ENCODE assay signal across 1 cellular context in the genomic region with DNA sequence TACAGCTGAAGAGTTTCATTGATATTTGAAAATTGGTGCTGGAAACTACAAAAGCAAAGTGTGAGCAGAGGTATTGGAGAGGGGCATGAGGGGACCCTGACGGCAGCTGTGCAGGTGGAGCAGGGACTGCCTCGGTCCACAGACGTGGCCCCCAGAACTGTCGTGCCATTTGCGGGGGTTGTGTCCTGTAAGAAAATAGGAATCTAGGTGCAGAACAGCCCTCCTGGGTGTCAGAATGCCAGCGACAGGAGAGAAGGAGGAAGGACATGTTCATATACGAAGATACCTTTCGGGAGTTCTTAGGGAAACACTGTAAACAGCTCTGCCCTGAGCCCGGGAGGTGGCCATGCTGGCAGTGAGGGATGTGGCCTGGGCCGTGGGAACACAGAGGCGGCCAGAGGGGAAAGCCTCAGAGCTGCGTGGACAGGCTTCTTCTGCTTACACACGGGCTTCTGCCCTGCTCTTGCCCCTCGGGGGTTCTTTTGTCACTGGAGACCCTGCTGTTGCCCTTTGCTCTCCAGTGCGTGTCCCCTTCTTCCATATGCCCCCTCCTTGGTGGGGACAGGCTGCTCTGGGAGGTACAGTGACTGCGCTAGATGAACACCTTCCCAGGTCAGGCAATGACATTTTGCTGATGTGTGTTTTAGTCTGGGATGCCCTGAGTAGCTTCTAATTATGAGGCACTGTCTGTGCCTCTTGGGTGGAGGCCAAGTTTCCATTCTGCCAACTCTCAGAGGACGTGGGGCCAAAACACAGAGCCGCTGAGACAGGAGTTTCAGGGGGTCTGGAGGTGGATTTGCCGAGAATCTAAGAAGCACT.
TF ChIP-seq lines count a peak whose summit lies in the region.

No MANE protein-coding gene starts in this region.

TF ChIP-seq in K562, 482 proteins besides CTCF, POLR2A, EP300 and RAD21 (continued from another document and continues in another):
- TF ChIP-seq ZNF740 (CRISPR knock-in tag; IDR thresholded peaks at IDR 0.05) (no peak; the same call in 1 of the 2 replicates), ZNF740 (tag; IDR thresholded peaks at IDR 0.05) (peak in 1 of 2 experiments; percentile 81; a peak in 2 of 4 replicates), ZNF511 (CRISPR knock-in tag; IDR thresholded peaks at IDR 0.05) (0 out of 2 replicates have a peak, but pooled peaks have one; percentile 9), MEF2D (tag; conservative IDR thresholded peaks at IDR 0.05; ENCODE audit: low read depth) (peak; percentile 3; the same call in 1 of the 2 replicates), POLR2G (IDR thresholded peaks at IDR 0.05; ENCODE audit: low read depth, low read length) (peak; percentile 72), NFXL1 (CRISPR knock-in tag; IDR thresholded peaks at IDR 0.05) (no peak), RBBP5 (IDR thresholded peaks at IDR 0.05; ENCODE audit: borderline replicate concordance, insufficient read depth, low read length, poor library complexity, severe bottlenecking) (peak; percentile 70), FOSL1 (tag; conservative IDR thresholded peaks at IDR 0.05) (peak; percentile 59; the same call in 1 of the 2 replicates), TFAP4 (CRISPR knock-in tag; IDR thresholded peaks at IDR 0.05; ENCODE audit: borderline replicate concordance) (peak; percentile 90; the same call in 1 of the 2 replicates), GTF2E2 (tag; IDR thresholded peaks at IDR 0.05) (peak; percentile 65; the same call in 1 of the 2 replicates), NR2C2 (CRISPR knock-in tag; IDR thresholded peaks at IDR 0.05) (no peak), NR2C2 (tag; IDR thresholded peaks at IDR 0.05) (peak; percentile 71), EGR1 (conservative IDR thresholded peaks at IDR 0.05) (no peak), NFRKB (IDR thresholded peaks at IDR 0.05; ENCODE audit: low read depth) (peak; percentile 83), TAF7 (tag; IDR thresholded peaks at IDR 0.05) (0 out of 2 replicates have a peak, but pooled peaks have one; percentile 11), NR2C1 (IDR thresholded peaks at IDR 0.05) (no peak; the same call in 1 of the 2 replicates), NR2C1 (tag; IDR thresholded peaks at IDR 0.05) (peak; percentile 41; the same call in 1 of the 2 replicates), PHB (CRISPR knock-in tag; IDR thresholded peaks at IDR 0.05) (0 out of 2 replicates have a peak, but pooled peaks have one; percentile 13), BRD9 (IDR thresholded peaks at IDR 0.05; ENCODE audit: low read depth, partially characterized antibody) (peak; percentile 49), MYNN (IDR thresholded peaks at IDR 0.05) (no peak), MYNN (CRISPR knock-in tag; IDR thresholded peaks at IDR 0.05) (no peak), SIN3A (IDR thresholded peaks at IDR 0.05; ENCODE audit: borderline replicate concordance in 2 of 2, control insufficient read depth in 1 of 2, low read depth in 2 of 2, low read length in 2 of 2) (peak in 1 of 2 experiments; percentile 46; a peak in 1 of 4 replicates)
- TF ChIP-seq, protein P1, sequence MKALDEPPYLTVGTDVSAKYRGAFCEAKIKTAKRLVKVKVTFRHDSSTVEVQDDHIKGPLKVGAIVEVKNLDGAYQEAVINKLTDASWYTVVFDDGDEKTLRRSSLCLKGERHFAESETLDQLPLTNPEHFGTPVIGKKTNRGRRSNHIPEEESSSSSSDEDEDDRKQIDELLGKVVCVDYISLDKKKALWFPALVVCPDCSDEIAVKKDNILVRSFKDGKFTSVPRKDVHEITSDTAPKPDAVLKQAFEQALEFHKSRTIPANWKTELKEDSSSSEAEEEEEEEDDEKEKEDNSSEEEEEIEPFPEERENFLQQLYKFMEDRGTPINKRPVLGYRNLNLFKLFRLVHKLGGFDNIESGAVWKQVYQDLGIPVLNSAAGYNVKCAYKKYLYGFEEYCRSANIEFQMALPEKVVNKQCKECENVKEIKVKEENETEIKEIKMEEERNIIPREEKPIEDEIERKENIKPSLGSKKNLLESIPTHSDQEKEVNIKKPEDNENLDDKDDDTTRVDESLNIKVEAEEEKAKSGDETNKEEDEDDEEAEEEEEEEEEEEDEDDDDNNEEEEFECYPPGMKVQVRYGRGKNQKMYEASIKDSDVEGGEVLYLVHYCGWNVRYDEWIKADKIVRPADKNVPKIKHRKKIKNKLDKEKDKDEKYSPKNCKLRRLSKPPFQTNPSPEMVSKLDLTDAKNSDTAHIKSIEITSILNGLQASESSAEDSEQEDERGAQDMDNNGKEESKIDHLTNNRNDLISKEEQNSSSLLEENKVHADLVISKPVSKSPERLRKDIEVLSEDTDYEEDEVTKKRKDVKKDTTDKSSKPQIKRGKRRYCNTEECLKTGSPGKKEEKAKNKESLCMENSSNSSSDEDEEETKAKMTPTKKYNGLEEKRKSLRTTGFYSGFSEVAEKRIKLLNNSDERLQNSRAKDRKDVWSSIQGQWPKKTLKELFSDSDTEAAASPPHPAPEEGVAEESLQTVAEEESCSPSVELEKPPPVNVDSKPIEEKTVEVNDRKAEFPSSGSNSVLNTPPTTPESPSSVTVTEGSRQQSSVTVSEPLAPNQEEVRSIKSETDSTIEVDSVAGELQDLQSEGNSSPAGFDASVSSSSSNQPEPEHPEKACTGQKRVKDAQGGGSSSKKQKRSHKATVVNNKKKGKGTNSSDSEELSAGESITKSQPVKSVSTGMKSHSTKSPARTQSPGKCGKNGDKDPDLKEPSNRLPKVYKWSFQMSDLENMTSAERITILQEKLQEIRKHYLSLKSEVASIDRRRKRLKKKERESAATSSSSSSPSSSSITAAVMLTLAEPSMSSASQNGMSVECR (CRISPR knock-in tag; IDR thresholded peaks at IDR 0.05) = 0 out of 2 replicates have a peak, but pooled peaks have one; percentile 55
- TF ChIP-seq, protein P2, sequence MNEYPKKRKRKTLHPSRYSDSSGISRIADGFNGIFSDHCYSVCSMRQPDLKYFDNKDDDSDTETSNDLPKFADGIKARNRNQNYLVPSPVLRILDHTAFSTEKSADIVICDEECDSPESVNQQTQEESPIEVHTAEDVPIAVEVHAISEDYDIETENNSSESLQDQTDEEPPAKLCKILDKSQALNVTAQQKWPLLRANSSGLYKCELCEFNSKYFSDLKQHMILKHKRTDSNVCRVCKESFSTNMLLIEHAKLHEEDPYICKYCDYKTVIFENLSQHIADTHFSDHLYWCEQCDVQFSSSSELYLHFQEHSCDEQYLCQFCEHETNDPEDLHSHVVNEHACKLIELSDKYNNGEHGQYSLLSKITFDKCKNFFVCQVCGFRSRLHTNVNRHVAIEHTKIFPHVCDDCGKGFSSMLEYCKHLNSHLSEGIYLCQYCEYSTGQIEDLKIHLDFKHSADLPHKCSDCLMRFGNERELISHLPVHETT (CRISPR knock-in tag; conservative IDR thresholded peaks at IDR 0.05 in 1 of 2, IDR thresholded peaks at IDR 0.05 in 1 of 2) = peak in 1 of 2 experiments; percentile 80; a peak in 2 of 4 replicates
- TF ChIP-seq, protein P3, sequence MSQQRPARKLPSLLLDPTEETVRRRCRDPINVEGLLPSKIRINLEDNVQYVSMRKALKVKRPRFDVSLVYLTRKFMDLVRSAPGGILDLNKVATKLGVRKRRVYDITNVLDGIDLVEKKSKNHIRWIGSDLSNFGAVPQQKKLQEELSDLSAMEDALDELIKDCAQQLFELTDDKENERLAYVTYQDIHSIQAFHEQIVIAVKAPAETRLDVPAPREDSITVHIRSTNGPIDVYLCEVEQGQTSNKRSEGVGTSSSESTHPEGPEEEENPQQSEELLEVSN (IDR thresholded peaks at IDR 0.05; ENCODE audit: borderline replicate concordance in 1 of 2, extremely low read depth in 1 of 2, insufficient read depth in 1 of 2, insufficient read length in 1 of 2, low read depth in 1 of 2, low read length in 1 of 2, poor library complexity in 1 of 2, severe bottlenecking in 1 of 2) = peak in 1 of 2 experiments; percentile 22
- TF ChIP-seq, protein P4, sequence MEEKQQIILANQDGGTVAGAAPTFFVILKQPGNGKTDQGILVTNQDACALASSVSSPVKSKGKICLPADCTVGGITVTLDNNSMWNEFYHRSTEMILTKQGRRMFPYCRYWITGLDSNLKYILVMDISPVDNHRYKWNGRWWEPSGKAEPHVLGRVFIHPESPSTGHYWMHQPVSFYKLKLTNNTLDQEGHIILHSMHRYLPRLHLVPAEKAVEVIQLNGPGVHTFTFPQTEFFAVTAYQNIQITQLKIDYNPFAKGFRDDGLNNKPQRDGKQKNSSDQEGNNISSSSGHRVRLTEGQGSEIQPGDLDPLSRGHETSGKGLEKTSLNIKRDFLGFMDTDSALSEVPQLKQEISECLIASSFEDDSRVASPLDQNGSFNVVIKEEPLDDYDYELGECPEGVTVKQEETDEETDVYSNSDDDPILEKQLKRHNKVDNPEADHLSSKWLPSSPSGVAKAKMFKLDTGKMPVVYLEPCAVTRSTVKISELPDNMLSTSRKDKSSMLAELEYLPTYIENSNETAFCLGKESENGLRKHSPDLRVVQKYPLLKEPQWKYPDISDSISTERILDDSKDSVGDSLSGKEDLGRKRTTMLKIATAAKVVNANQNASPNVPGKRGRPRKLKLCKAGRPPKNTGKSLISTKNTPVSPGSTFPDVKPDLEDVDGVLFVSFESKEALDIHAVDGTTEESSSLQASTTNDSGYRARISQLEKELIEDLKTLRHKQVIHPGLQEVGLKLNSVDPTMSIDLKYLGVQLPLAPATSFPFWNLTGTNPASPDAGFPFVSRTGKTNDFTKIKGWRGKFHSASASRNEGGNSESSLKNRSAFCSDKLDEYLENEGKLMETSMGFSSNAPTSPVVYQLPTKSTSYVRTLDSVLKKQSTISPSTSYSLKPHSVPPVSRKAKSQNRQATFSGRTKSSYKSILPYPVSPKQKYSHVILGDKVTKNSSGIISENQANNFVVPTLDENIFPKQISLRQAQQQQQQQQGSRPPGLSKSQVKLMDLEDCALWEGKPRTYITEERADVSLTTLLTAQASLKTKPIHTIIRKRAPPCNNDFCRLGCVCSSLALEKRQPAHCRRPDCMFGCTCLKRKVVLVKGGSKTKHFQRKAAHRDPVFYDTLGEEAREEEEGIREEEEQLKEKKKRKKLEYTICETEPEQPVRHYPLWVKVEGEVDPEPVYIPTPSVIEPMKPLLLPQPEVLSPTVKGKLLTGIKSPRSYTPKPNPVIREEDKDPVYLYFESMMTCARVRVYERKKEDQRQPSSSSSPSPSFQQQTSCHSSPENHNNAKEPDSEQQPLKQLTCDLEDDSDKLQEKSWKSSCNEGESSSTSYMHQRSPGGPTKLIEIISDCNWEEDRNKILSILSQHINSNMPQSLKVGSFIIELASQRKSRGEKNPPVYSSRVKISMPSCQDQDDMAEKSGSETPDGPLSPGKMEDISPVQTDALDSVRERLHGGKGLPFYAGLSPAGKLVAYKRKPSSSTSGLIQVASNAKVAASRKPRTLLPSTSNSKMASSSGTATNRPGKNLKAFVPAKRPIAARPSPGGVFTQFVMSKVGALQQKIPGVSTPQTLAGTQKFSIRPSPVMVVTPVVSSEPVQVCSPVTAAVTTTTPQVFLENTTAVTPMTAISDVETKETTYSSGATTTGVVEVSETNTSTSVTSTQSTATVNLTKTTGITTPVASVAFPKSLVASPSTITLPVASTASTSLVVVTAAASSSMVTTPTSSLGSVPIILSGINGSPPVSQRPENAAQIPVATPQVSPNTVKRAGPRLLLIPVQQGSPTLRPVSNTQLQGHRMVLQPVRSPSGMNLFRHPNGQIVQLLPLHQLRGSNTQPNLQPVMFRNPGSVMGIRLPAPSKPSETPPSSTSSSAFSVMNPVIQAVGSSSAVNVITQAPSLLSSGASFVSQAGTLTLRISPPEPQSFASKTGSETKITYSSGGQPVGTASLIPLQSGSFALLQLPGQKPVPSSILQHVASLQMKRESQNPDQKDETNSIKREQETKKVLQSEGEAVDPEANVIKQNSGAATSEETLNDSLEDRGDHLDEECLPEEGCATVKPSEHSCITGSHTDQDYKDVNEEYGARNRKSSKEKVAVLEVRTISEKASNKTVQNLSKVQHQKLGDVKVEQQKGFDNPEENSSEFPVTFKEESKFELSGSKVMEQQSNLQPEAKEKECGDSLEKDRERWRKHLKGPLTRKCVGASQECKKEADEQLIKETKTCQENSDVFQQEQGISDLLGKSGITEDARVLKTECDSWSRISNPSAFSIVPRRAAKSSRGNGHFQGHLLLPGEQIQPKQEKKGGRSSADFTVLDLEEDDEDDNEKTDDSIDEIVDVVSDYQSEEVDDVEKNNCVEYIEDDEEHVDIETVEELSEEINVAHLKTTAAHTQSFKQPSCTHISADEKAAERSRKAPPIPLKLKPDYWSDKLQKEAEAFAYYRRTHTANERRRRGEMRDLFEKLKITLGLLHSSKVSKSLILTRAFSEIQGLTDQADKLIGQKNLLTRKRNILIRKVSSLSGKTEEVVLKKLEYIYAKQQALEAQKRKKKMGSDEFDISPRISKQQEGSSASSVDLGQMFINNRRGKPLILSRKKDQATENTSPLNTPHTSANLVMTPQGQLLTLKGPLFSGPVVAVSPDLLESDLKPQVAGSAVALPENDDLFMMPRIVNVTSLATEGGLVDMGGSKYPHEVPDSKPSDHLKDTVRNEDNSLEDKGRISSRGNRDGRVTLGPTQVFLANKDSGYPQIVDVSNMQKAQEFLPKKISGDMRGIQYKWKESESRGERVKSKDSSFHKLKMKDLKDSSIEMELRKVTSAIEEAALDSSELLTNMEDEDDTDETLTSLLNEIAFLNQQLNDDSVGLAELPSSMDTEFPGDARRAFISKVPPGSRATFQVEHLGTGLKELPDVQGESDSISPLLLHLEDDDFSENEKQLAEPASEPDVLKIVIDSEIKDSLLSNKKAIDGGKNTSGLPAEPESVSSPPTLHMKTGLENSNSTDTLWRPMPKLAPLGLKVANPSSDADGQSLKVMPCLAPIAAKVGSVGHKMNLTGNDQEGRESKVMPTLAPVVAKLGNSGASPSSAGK (IDR thresholded peaks at IDR 0.05) = peak; percentile 67; the same call in 1 of the 2 replicates
- TF ChIP-seq, protein P5, sequence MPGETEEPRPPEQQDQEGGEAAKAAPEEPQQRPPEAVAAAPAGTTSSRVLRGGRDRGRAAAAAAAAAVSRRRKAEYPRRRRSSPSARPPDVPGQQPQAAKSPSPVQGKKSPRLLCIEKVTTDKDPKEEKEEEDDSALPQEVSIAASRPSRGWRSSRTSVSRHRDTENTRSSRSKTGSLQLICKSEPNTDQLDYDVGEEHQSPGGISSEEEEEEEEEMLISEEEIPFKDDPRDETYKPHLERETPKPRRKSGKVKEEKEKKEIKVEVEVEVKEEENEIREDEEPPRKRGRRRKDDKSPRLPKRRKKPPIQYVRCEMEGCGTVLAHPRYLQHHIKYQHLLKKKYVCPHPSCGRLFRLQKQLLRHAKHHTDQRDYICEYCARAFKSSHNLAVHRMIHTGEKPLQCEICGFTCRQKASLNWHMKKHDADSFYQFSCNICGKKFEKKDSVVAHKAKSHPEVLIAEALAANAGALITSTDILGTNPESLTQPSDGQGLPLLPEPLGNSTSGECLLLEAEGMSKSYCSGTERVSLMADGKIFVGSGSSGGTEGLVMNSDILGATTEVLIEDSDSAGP (CRISPR knock-in tag; IDR thresholded peaks at IDR 0.05) = peak; percentile 59
